ENCODE assay signal across 8 cellular contexts in genomic region chr15:81000626-81001179, GRCh38. TPM values are rescaled to one million over a fixed set of nuclear protein-coding genes. Genes with fewer than 3 reads are reported as not detected.
DNase-seq lines count a peak whose midpoint lies in the region; ATAC-seq and TF ChIP-seq lines count a peak whose summit lies in the region.

Gene TLNRD1 (plus strand): TSS chr15:81000923. CDS start chr15:81002272, 1,349 bp downstream.

- peak within 1 kb of the TSS in 1 of 2 experiments; percentile 69 for H3K14ac ChIP-seq in mesenchymal stem cell (ENCODE audit: low read length in 2 of 2)

- no peaks in the 10 kb centered on the region for H3K27me3 ChIP-seq in mesenchymal stem cell (ENCODE audit: control insufficient read depth in 1 of 2, insufficient read depth in 1 of 2, low read length in 2 of 2)

- H2BK12ac ChIP-seq in mesenchymal stem cell (ENCODE audit: low read length in 2 of 2), result peak within 1 kb of the TSS; percentile 23 to 47

- peak within 1 kb of the TSS; percentile 85 for H2AFZ ChIP-seq in mesenchymal stem cell (ENCODE audit: low read depth, low read length)

- H3K27ac ChIP-seq in mesenchymal stem cell (ENCODE audit: low read length, poor library complexity, severe bottlenecking), result peak within 1 kb of the TSS; percentile 52

- peaks cover 9 to 23% of the 10 kb centered on the region in 2 experiments for H3K36me3 ChIP-seq in mesenchymal stem cell (ENCODE audit: control insufficient read depth in 1 of 2, insufficient read depth in 2 of 2, low read depth in 1 of 2, low read length in 2 of 2)

- no peak for TF ChIP-seq CTCF in GM20000 (IDR thresholded peaks at IDR 0.05; ENCODE audit: extremely low read depth, missing control alignments)

- H3K4ac ChIP-seq in mesenchymal stem cell (ENCODE audit: low read depth in 1 of 2, low read length in 2 of 2), result peak within 1 kb of the TSS; percentile 91 to 92

- peak within 1 kb of the TSS; percentile 98 for H2BK120ac ChIP-seq in mesenchymal stem cell (ENCODE audit: low read depth, low read length)

- DNase-seq in CMK (ENCODE audit: low read depth) (peak; percentile 68), GM20000 (ENCODE audit: low spot score) (peak; percentile 93), HT-29 (ENCODE audit: low spot score) (peak; percentile 93), NOMO-1 treated with DMSO at 0.1 percent for 48 hours (lab: John Stamatoyannopoulos, UW; ENCODE audit: unreplicated experiment) (peak; percentile 92), mesenchymal stem cell (peak; percentile 93)
- peak; percentile 63 to 73 for DNase-seq in activated CD8-positive, alpha-beta memory T cell treated with anti-CD3 and anti-CD28 coated beads for 4 hours (ENCODE audit: low read depth in 2 of 2)
- peak; percentile 78 to 80 (median 79) for DNase-seq in effector memory CD8-positive, alpha-beta T cell
- peak; percentile 57 for DNase-seq in stimulated activated CD8-positive, alpha-beta memory T cell treated with anti-CD3 and anti-CD28 coated beads, Interleukin-12 subunit alpha, Interleukin-12 subunit beta, amount 100 ng/mL, for 24 hours (ENCODE audit: extremely low read depth)

- H4K8ac ChIP-seq in mesenchymal stem cell (ENCODE audit: low read length), result peak within 1 kb of the TSS; percentile 96

- no peaks in the 10 kb centered on the region for H3K9me3 Mint-ChIP-seq in effector memory CD8-positive, alpha-beta T cell

- H3K18ac ChIP-seq in mesenchymal stem cell (ENCODE audit: low read depth in 1 of 2, low read length in 2 of 2), result peak within 1 kb of the TSS; percentile 94

- peak within 1 kb of the TSS; percentile 81 to 83 for H3K4me3 ChIP-seq in mesenchymal stem cell (ENCODE audit: insufficient read depth in 1 of 2, low read depth in 1 of 2, low read length in 2 of 2)

- H3K9ac ChIP-seq in mesenchymal stem cell (ENCODE audit: low read length), result peak within 1 kb of the TSS; percentile 98

- peak within 1 kb of the TSS; percentile 95 to 97 for H3K27ac Mint-ChIP-seq in effector memory CD8-positive, alpha-beta T cell

- H3K79me1 ChIP-seq in mesenchymal stem cell (replicated peaks; ENCODE audit: low read length, poor library complexity, severe bottlenecking), result peaks cover 14% of the 10 kb centered on the region

- H3K36me3 Mint-ChIP-seq in effector memory CD8-positive, alpha-beta T cell (ENCODE audit: insufficient read depth), result peaks cover 43% of the 10 kb centered on the region

- peak within 1 kb of the TSS; percentile 92 for H3K4me3 Mint-ChIP-seq in effector memory CD8-positive, alpha-beta T cell

- no peak within 1 kb of the TSS for H2AK5ac ChIP-seq in mesenchymal stem cell (ENCODE audit: low read length, severe bottlenecking)

- no peaks in the 10 kb centered on the region for H3K27me3 Mint-ChIP-seq in effector memory CD8-positive, alpha-beta T cell

- peaks cover 2% of the 10 kb centered on the region for H3K9me3 ChIP-seq in mesenchymal stem cell (ENCODE audit: control insufficient read depth, low read length)

- ATAC-seq in effector memory CD8-positive, alpha-beta T cell (replicated peaks), result peak; percentile 73

- peak within 1 kb of the TSS; percentile 93 for H3K4me2 ChIP-seq in mesenchymal stem cell (ENCODE audit: low read length, poor library complexity, severe bottlenecking)

- peaks cover 18% of the 10 kb centered on the region for H3K4me1 ChIP-seq in mesenchymal stem cell (ENCODE audit: control insufficient read depth, insufficient read depth, low read depth, low read length)

- peaks cover 35 to 39% of the 10 kb centered on the region in 2 donors for H3K4me1 Mint-ChIP-seq in effector memory CD8-positive, alpha-beta T cell (ENCODE audit: low read depth in 2 of 2)

- under 1% methylated on average over 59 of the region's 67 CpGs for WGBS in mesenchymal stem cell

- peak within 1 kb of the TSS; percentile 68 for H4K91ac ChIP-seq in mesenchymal stem cell (ENCODE audit: low read length)

- peak within 1 kb of the TSS; percentile 79 for H3K23ac ChIP-seq in mesenchymal stem cell (ENCODE audit: low read length in 2 of 2)

- peak within 1 kb of the TSS; percentile 90 for H2BK15ac ChIP-seq in mesenchymal stem cell (ENCODE audit: low read depth, poor library complexity, severe bottlenecking)

- H2BK5ac ChIP-seq in mesenchymal stem cell (ENCODE audit: low read depth, low read length, poor library complexity, severe bottlenecking), result peak within 1 kb of the TSS; percentile 74

RNA-seq across cellular contexts. Expression of gene TLNRD1, which starts in this region (rescaled TPM):
- 64.1 and 67.1 TPM in 2 replicates for total RNA-seq in HT-29 (2014; rRNA removed; shearing (Covaris generic))
- 8.8 TPM for polyA plus RNA-seq in mesenchymal stem cell (2013, experiment 1 of 2)
- polyA plus RNA-seq in mesenchymal stem cell (2013, experiment 2 of 2), result 9.0 TPM

Comparison
In these comparisons a context has a peak if more than half of its experiments do, and no peak if none do; other contexts are left out.
1. Peak in every context shown above with its lines: DNase-seq, ATAC-seq, H3K4me3 ChIP-seq and H3K27ac ChIP-seq.